9 cellular contexts compared by ENCODE assay signal in the genomic region with DNA sequence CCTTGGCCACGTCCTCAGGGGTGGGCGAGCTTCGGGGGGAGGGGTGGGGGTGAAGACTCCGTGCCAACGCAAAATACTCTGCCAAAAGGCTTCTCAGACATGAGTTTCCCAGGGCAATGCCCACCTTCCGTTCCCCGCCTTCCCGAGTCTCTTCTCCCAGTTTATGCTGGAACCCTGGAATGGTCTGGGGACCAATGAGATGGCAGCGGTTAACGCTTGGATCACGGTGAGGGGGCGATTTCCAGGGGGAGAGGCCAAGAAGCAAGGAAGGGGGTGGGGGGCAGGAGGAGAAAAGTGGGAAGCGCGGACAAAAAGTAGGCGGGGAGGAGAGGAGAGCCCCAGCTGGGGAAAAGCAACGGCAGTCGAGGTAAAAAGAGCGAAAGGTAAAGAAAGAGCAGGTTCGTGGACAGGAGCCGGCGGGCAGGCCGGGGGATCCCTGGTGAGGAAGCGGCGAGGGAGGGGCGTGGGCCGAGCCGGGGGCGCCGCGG. TPM values are rescaled to one million over a fixed set of nuclear protein-coding genes. Genes with fewer than 3 reads are reported as not detected.
A peak's percentile ranks its signal among the peaks of the same experiment; 100 is the strongest.
DNase-seq lines count a peak whose midpoint lies in the region; ATAC-seq and TF ChIP-seq lines count a peak whose summit lies in the region.
"Had no signal": no experiment of that assay in that cellular context is flagged by ENCODE, and none has a peak within 500 bp of the region (broad histone marks: within the 10 kb centered on the region; RNA-seq: fewer than 3 reads in every experiment).

No MANE protein-coding gene starts in this region.

- H3K4me3 ChIP-seq in SK-N-SH (ENCODE audit: low read depth in 2 of 2, low read length in 1 of 2) (peak overlapping the region in 1 of 2 experiments; percentile 56; a peak in 2 of 4 replicates), lower leg skin (ENCODE audit: low read depth, poor library complexity, severe bottlenecking) (peak overlapping the region; percentile 26), transverse colon (peak overlapping the region; percentile 18 to 68 (median 48))

- peak overlapping the region; percentile 83 to 93 (median 89) for H3K4me3 Mint-ChIP-seq in brain

- intact Hi-C loops in lower leg skin (cut with DNase I; ENCODE audit: low total_unique reads) (no loop called here), transverse colon (cut with DNase I; ENCODE audit: low total_unique reads) (no loop called here)

- H3K9me3 Mint-ChIP-seq in brain: peaks cover 7 to 33% (median 16%) of the 10 kb centered on the region in 5 experiments

- H3K27me3 Mint-ChIP-seq in brain: peaks cover 6% of the 10 kb centered on the region

- WGBS in SK-N-SH (ENCODE audit: low lambda C conversion rate): 25% methylated on average over 30 of the region's 30 CpGs
- WGBS in lower leg skin, 2 donors: 6 to 9% methylated on average over 22 to 30 of the region's 30 CpGs
- WGBS in transverse colon (ENCODE audit: low coverage in 1 of 2), 2 donors: 12 to 19% methylated on average over 6 to 30 of the region's 30 CpGs

- H3K4me1 ChIP-seq in SK-N-SH (ENCODE audit: control insufficient read depth in 1 of 2, insufficient read depth in 2 of 2, low read depth in 1 of 2, low read length in 1 of 2) (peaks cover 0 to 12% of the 10 kb centered on the region in 2 experiments; a peak in 2 of 4 replicates), transverse colon (peaks cover 0 to 14% (median 10%) of the 10 kb centered on the region in 4 donors)

- in situ Hi-C loops in transverse colon (cut with MboI; ENCODE audit: low pct_ligation_motif_present in 1 of 4, low pct_unique_long_range_greater_than_20kb in 1 of 4, low sequenced_read_pairs in 3 of 4): no loop called here

- peaks cover 55% of the 10 kb centered on the region for H3K4me1 Mint-ChIP-seq in brain

- CTCF ChIA-PET in SK-N-SH (lab: Yijun Ruan, JAX): interaction anchor here (0.8 kb wide), 1 partner anchor 14 kb away, joined by 3 read pairs; no protein-coding TSS in a partner anchor

- TF ChIP-seq CTCF in SK-N-SH (IDR thresholded peaks at IDR 0.05) (no peak), brain (conservative IDR thresholded peaks at IDR 0.05) (no peak), lower leg skin (IDR thresholded peaks at IDR 0.05) (no peak), transverse colon (IDR thresholded peaks at IDR 0.05) (no peak)

- peaks cover 21% of the 10 kb centered on the region for H3K36me3 Mint-ChIP-seq in brain

- H3K27ac ChIP-seq in SK-N-SH (ENCODE audit: low read depth in 2 of 2, low read length in 1 of 2) (peak overlapping the region in 1 of 2 experiments; percentile 55; a peak in 1 of 4 replicates), transverse colon (peak overlapping the region; percentile 36 to 63 (median 51))

- H2AFZ ChIP-seq in SK-N-SH (ENCODE audit: low read depth): peak overlapping the region; percentile 72; the same call in 1 of the 2 replicates

- TF ChIP-seq RAD21 in SK-N-SH (IDR thresholded peaks at IDR 0.05; ENCODE audit: low read length): no peak

- H3K27ac Mint-ChIP-seq in brain: peak overlapping the region; percentile 90 to 99 (median 93)

- H3K9me3 ChIP-seq in SK-N-SH (no peaks in the 10 kb centered on the region), transverse colon (no peaks in the 10 kb centered on the region)

- H3K79me2 ChIP-seq in SK-N-SH (ENCODE audit: insufficient read depth): no peaks in the 10 kb centered on the region

- no peaks in the 10 kb centered on the region for H3K36me3 ChIP-seq in SK-N-SH (replicated peaks in 1 of 2; ENCODE audit: control insufficient read depth in 1 of 2, insufficient read depth in 2 of 2, low read length in 1 of 2)
- no peaks in the 10 kb centered on the region for H3K36me3 ChIP-seq in transverse colon

- ATAC-seq in SK-N-SH treated with all-trans-retinoic acid at 6 μM for 48 hours: no peak

- H3K27me3 ChIP-seq in SK-N-SH (ENCODE audit: insufficient read depth) (peaks cover 11% of the 10 kb centered on the region), transverse colon (peaks cover 32% of the 10 kb centered on the region)

- POLR2A ChIA-PET in SK-N-SH (lab: Yijun Ruan, JAX): no interaction called here

- H4K20me1 ChIP-seq in SK-N-SH (ENCODE audit: insufficient read depth): no peaks in the 10 kb centered on the region

- H3K4me2 ChIP-seq in SK-N-SH: peak overlapping the region; percentile 50; the same call in 1 of the 2 replicates

- no peak overlapping the region for H3K9ac ChIP-seq in SK-N-SH

- no peak for TF ChIP-seq POLR2A in lower leg skin (IDR thresholded peaks at IDR 0.05)
- no peak for TF ChIP-seq POLR2A in transverse colon (IDR thresholded peaks at IDR 0.05)

- no peaks in the 10 kb centered on the region for H3F3A ChIP-seq in SK-N-SH (replicated peaks; ENCODE audit: insufficient read depth)

- DNase-seq in SK-N-SH: no peak
- DNase-seq in lower leg skin (ENCODE audit: low spot score in 2 of 2): no peak
- no peak for DNase-seq in transverse colon
- DNase-seq in NCI-H187 treated with DMSO at 0.1 percent for 48 hours (lab: John Stamatoyannopoulos, UW): no peak
- DNase-seq in stimulated activated CD4-positive, alpha-beta T cell treated with anti-CD3 and anti-CD28 coated beads, Interleukin-2, amount 100 ng/mL, for 24 hours: no peak
- DNase-seq in inferior parietal cortex (ENCODE audit: extremely low spot score): no peak
- DNase-seq: T-helper 1 cell had no signal

- TF ChIP-seq EP300 in SK-N-SH (IDR thresholded peaks at IDR 0.05; ENCODE audit: borderline replicate concordance in 1 of 2, low read depth in 1 of 2, low read length in 1 of 2) (no peak), transverse colon (IDR thresholded peaks at IDR 0.05; ENCODE audit: low read depth) (no peak)

- no peaks in the 10 kb centered on the region for H3K9me2 ChIP-seq in SK-N-SH

TF ChIP-seq in SK-N-SH, 30 proteins besides CTCF, POLR2A, EP300 and RAD21 (continues in another document):
- TF ChIP-seq, protein P1, sequence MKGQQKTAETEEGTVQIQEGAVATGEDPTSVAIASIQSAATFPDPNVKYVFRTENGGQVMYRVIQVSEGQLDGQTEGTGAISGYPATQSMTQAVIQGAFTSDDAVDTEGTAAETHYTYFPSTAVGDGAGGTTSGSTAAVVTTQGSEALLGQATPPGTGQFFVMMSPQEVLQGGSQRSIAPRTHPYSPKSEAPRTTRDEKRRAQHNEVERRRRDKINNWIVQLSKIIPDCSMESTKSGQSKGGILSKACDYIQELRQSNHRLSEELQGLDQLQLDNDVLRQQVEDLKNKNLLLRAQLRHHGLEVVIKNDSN (IDR thresholded peaks at IDR 0.05; ENCODE audit: borderline replicate concordance, low read depth): no peak
- TF ChIP-seq POLR2AphosphoS5 (IDR thresholded peaks at IDR 0.05; ENCODE audit: low read depth, low read length) (no peak), RCOR1 (IDR thresholded peaks at IDR 0.05; ENCODE audit: low read length) (no peak), ELF1 (IDR thresholded peaks at IDR 0.05) (no peak), RXRA (IDR thresholded peaks at IDR 0.05; ENCODE audit: borderline replicate concordance, low read depth) (no peak)
- TF ChIP-seq, protein P2, sequence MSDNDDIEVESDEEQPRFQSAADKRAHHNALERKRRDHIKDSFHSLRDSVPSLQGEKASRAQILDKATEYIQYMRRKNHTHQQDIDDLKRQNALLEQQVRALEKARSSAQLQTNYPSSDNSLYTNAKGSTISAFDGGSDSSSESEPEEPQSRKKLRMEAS (IDR thresholded peaks at IDR 0.05; ENCODE audit: low read depth): no peak
- TF ChIP-seq, protein P3, sequence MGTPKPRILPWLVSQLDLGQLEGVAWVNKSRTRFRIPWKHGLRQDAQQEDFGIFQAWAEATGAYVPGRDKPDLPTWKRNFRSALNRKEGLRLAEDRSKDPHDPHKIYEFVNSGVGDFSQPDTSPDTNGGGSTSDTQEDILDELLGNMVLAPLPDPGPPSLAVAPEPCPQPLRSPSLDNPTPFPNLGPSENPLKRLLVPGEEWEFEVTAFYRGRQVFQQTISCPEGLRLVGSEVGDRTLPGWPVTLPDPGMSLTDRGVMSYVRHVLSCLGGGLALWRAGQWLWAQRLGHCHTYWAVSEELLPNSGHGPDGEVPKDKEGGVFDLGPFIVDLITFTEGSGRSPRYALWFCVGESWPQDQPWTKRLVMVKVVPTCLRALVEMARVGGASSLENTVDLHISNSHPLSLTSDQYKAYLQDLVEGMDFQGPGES (IDR thresholded peaks at IDR 0.05; ENCODE audit: low read depth, low read length): no peak

TF ChIP-seq in SK-N-SH treated with all-trans-retinoic acid at 6 μM for 48 hours, 23 proteins besides CTCF, POLR2A, EP300 and RAD21 (continues in another document):
- no peak for TF ChIP-seq ZC3H10 (CRISPR knock-in tag; IDR thresholded peaks at IDR 0.05)
- TF ChIP-seq, protein P4, sequence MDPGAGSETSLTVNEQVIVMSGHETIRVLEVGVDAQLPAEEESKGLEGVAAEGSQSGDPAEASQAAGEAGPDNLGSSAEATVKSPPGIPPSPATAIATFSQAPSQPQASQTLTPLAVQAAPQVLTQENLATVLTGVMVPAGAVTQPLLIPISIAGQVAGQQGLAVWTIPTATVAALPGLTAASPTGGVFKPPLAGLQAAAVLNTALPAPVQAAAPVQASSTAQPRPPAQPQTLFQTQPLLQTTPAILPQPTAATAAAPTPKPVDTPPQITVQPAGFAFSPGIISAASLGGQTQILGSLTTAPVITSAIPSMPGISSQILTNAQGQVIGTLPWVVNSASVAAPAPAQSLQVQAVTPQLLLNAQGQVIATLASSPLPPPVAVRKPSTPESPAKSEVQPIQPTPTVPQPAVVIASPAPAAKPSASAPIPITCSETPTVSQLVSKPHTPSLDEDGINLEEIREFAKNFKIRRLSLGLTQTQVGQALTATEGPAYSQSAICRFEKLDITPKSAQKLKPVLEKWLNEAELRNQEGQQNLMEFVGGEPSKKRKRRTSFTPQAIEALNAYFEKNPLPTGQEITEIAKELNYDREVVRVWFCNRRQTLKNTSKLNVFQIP (CRISPR knock-in tag; IDR thresholded peaks at IDR 0.05; ENCODE audit: borderline replicate concordance, low read depth): no peak
- no peak for TF ChIP-seq PPARA (CRISPR knock-in tag; IDR thresholded peaks at IDR 0.05; ENCODE audit: borderline replicate concordance)
- TF ChIP-seq RARB (CRISPR knock-in tag; IDR thresholded peaks at IDR 0.05): no peak

RNA-seq across cellular contexts. Expression of a gene that starts 0.6 kb away (rescaled TPM):
- polyA plus RNA-seq in SK-N-SH (2012; rRNA removed) (0.08 TPM in 1 of 2 replicates, not detected in the other), brain (ENCODE audit: insufficient read depth, low read depth, low replicate concordance) (42.2 TPM)
- polyA plus RNA-seq in SK-N-SH (2012; cell fraction: cytosol; rRNA removed): 0.08 and 0.09 TPM in 2 replicates
- polyA plus RNA-seq in SK-N-SH (2012; cell fraction: nucleus; rRNA removed): 0.04 and 0.06 TPM in 2 replicates
- total RNA-seq in lower leg skin (10 to 100 TPM in 1 of 4 donors, 1 to 10 TPM in 2, under 1 TPM in 1; 0.88 to 13.0 (median 2.9) TPM), transverse colon (1 to 10 TPM in 2 of 4 donors, under 1 TPM in 1, not detected in 1; 0.82 to 2.2 (median 1.6) TPM)
